8 cellular contexts compared by ENCODE assay signal in the genomic region with DNA sequence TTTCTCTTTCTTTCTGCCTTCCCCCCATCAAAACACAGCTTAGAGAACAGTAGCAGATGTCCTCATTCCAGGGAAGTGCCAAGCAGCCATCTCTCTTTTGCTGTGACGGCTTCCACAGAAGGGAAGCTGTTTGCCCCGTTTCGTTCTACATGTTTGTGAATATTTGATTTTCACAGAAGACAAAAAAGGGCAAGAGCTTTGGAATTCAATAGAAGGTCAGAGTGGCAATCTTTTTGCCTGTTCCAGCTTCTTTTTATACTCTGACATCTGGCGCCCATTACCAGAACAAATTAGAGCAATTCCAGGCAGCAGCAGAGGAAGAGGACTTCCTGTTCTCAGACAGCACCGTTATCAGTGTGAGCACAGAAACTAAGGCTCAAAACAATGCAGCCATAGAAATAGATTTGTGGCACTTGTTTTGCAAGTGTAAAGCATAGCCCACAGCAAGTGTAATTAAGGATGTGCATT.
DNase-seq lines count a peak whose midpoint lies in the region; ATAC-seq and TF ChIP-seq lines count a peak whose summit lies in the region.

No MANE protein-coding gene starts in this region.

- H3K36me3 Mint-ChIP-seq in chondrocyte (ENCODE audit: low read depth) (no peaks in the 10 kb centered on the region), type B pancreatic cell (no peaks in the 10 kb centered on the region)
- H3K36me3 Mint-ChIP-seq in activated T-cell treated with anti-CD3 and anti-CD28 coated beads, Interleukin-2, amount 50 U/mL, for 4 hours (ENCODE audit: insufficient read depth): no peaks in the 10 kb centered on the region

- intact Hi-C loops in Right ventricle myocardium inferior (cut with DNase I): loop anchor here (5.0 kb wide), 1 partner anchor 44 kb away; no protein-coding TSS in a partner anchor
- intact Hi-C loops in cardiac septum (cut with DNase I): no loop called here

- DNase-seq in Right ventricle myocardium inferior (ENCODE audit: missing footprints): no peak
- no peak for DNase-seq in cardiac septum (ENCODE audit: low spot score)
- DNase-seq in chondrocyte (ENCODE audit: low spot score): no peak
- DNase-seq in lung microvascular endothelial cell (ENCODE audit: low read depth in 2 of 2): peak; percentile 28 to 77
- no peak for DNase-seq in type B pancreatic cell (ENCODE audit: extremely low spot score, unreplicated experiment)
- DNase-seq in activated T-cell treated with anti-CD3 and anti-CD28 coated beads, Interleukin-2, amount 50 U/mL, for 4 hours: no peak
- no peak for DNase-seq in stimulated activated CD4-positive, alpha-beta T cell treated with anti-CD3 and anti-CD28 coated beads, Interleukin-1b, Interleukin-23, amount 100 ng/mL, for 48 hours
- DNase-seq in H4 (ENCODE audit: low spot score): no peak

- H3K4me1 Mint-ChIP-seq in chondrocyte (ENCODE audit: low read depth) (peaks cover 13% of the 10 kb centered on the region), type B pancreatic cell (ENCODE audit: unreplicated experiment) (peaks cover 11% of the 10 kb centered on the region)
- no peaks in the 10 kb centered on the region for H3K4me1 Mint-ChIP-seq in activated T-cell treated with anti-CD3 and anti-CD28 coated beads, Interleukin-2, amount 50 U/mL, for 4 hours (ENCODE audit: low read depth)

- H3K4me3 Mint-ChIP-seq in chondrocyte (ENCODE audit: unreplicated experiment) (peak overlapping the region; percentile 62), type B pancreatic cell (peak overlapping the region; percentile 62)
- no peak overlapping the region for H3K4me3 Mint-ChIP-seq in activated T-cell treated with anti-CD3 and anti-CD28 coated beads, Interleukin-2, amount 50 U/mL, for 4 hours

- TF ChIP-seq CTCF in chondrocyte (IDR thresholded peaks at IDR 0.05): no peak
- TF ChIP-seq CTCF in type B pancreatic cell (conservative IDR thresholded peaks at IDR 0.05): no peak

- ATAC-seq in Right ventricle myocardium inferior: peak; percentile 93
- no peak for ATAC-seq in activated T-cell treated with anti-CD3 and anti-CD28 coated beads, Interleukin-2, amount 50 U/mL, for 4 hours

- no peak overlapping the region for H3K27ac Mint-ChIP-seq in chondrocyte (ENCODE audit: unreplicated experiment)
- no peak overlapping the region for H3K27ac Mint-ChIP-seq in type B pancreatic cell

- H3K9me3 Mint-ChIP-seq in chondrocyte (ENCODE audit: low read depth) (peaks cover 7% of the 10 kb centered on the region), type B pancreatic cell (no peaks in the 10 kb centered on the region)
- peaks cover 3% of the 10 kb centered on the region for H3K9me3 Mint-ChIP-seq in activated T-cell treated with anti-CD3 and anti-CD28 coated beads, Interleukin-2, amount 50 U/mL, for 4 hours

- H3K27me3 Mint-ChIP-seq in chondrocyte (ENCODE audit: low read depth) (no peaks in the 10 kb centered on the region), type B pancreatic cell (no peaks in the 10 kb centered on the region)
- H3K27me3 Mint-ChIP-seq in activated T-cell treated with anti-CD3 and anti-CD28 coated beads, Interleukin-2, amount 50 U/mL, for 4 hours (ENCODE audit: low read depth): no peaks in the 10 kb centered on the region

Comparison
In these comparisons a context has a peak if more than half of its experiments do, and no peak if none do; other contexts are left out.
1. DNase-seq: peak in lung microvascular endothelial cell (2 of 2); none in Right ventricle myocardium inferior (single experiment), cardiac septum (single experiment), chondrocyte (single experiment), type B pancreatic cell (single experiment), activated T-cell treated with anti-CD3 and anti-CD28 coated beads, Interleukin-2, amount 50 U/mL, for 4 hours (single experiment), stimulated activated CD4-positive, alpha-beta T cell treated with anti-CD3 and anti-CD28 coated beads, Interleukin-1b, Interleukin-23, amount 100 ng/mL, for 48 hours (single experiment) and H4 (single experiment).